In genomic region chr14:105398726-105399440, GRCh38 we compare ENCODE assay signal across 8 cellular contexts. TPM values are rescaled to one million over a fixed set of nuclear protein-coding genes. Genes with fewer than 3 reads are reported as not detected.
DNase-seq lines count a peak whose midpoint lies in the region; ATAC-seq, FAIRE-seq and TF ChIP-seq lines count a peak whose summit lies in the region.

No MANE protein-coding gene starts in this region.

- WGBS in urinary bladder: 31% methylated on average over 40 of the region's 40 CpGs

- FAIRE-seq in urothelium cell line (lab: Jason Lieb, UNC): no peak

- H3K27ac ChIP-seq in coronary artery (peak overlapping the region; percentile 73 to 89), urinary bladder (ENCODE audit: low read depth) (peak overlapping the region; percentile 52)

- peaks cover 16% of the 10 kb centered on the region for H3K4me1 Mint-ChIP-seq in memory B cell

- H3K4me3 ChIP-seq in BJ (ENCODE audit: low read depth, low read length) (peak overlapping the region; percentile 78), coronary artery (peak overlapping the region; percentile 83), urinary bladder (ENCODE audit: low read depth, low read length) (peak overlapping the region; percentile 90)

- no peak for DNase-seq in BJ (ENCODE audit: low read depth)
- DNase-seq in coronary artery (ENCODE audit: low spot score): no peak
- peak in 1 of 2 donors; percentile 34 for DNase-seq in memory B cell (ENCODE audit: low spot score in 2 of 2)
- no peak for DNase-seq in urothelium cell line (ENCODE audit: low spot score)

- H3K36me3 Mint-ChIP-seq in memory B cell: peaks cover 12% of the 10 kb centered on the region

- no peaks in the 10 kb centered on the region for H3K9me3 Mint-ChIP-seq in memory B cell

- peak; percentile 48 for TF ChIP-seq POLR2A in Raji (IDR thresholded peaks at IDR 0.05; ENCODE audit: insufficient read depth, low read depth, low read length)

- peak overlapping the region; percentile 91 for H3K4me3 Mint-ChIP-seq in memory B cell

- CTCF ChIA-PET in BJ (lab: Yijun Ruan, JAX): interaction anchor here (0.6 to 1.5 kb wide), 3 partner anchors 9 to 129 kb away, joined by 3 read pairs; no protein-coding TSS in a partner anchor

- peak overlapping the region; percentile 58 for H3K27ac Mint-ChIP-seq in memory B cell

- POLR2A ChIA-PET in BJ (lab: Charles Lee): no interaction called here

- ATAC-seq in GM18909 (IDR thresholded peaks at IDR 0.05; ENCODE audit: poor library complexity, unreplicated experiment) (peak; percentile 28), HG03280 (IDR thresholded peaks at IDR 0.05; ENCODE audit: unreplicated experiment) (peak; percentile 35), memory B cell (ENCODE audit: low read depth) (peak; percentile 33)

- no peaks in the 10 kb centered on the region for H3K27me3 Mint-ChIP-seq in memory B cell

- TF ChIP-seq CTCF in BJ (IDR thresholded peaks at IDR 0.05; ENCODE audit: insufficient read depth, low read depth, low read length): no peak
- TF ChIP-seq CTCF in coronary artery (IDR thresholded peaks at IDR 0.05): no peak

- H3K36me3 ChIP-seq in BJ (ENCODE audit: control insufficient read depth, insufficient read depth, low read length) (peaks cover 3% of the 10 kb centered on the region), urinary bladder (ENCODE audit: insufficient read depth) (peaks cover 2% of the 10 kb centered on the region)

- no peaks in the 10 kb centered on the region for H3K27me3 ChIP-seq in BJ (ENCODE audit: control insufficient read depth, insufficient read depth, low read length)

- H3K4me1 ChIP-seq in urinary bladder (ENCODE audit: insufficient read depth): no peaks in the 10 kb centered on the region

RNA-seq across cellular contexts. Expression of gene TEX22, which starts 0.5 kb away (rescaled TPM):
- 0.17 and 0.22 TPM in 2 replicates for polyA plus RNA-seq in BJ (2011; rRNA removed)
- 0.31 and 0.52 TPM in 2 replicates for polyA minus RNA-seq in BJ (2011; rRNA and poly(A)+ RNA removed)
- 0.11 TPM for total RNA-seq in urinary bladder
- polyA plus RNA-seq in urinary bladder: 0.13 TPM

RNA-seq across cellular contexts. Expression of gene MTA1, which starts 20.7 kb away (rescaled TPM):
- polyA plus RNA-seq in BJ (2011; rRNA removed): 40.3 and 48.8 TPM in 2 replicates
- 47.8 and 51.7 TPM in 2 replicates for polyA minus RNA-seq in BJ (2011; rRNA and poly(A)+ RNA removed)
- 51.5 TPM for total RNA-seq in urinary bladder
- polyA plus RNA-seq in urinary bladder: 67.3 TPM
